6 cellular contexts compared by ENCODE assay signal in genomic region chr11:65047581-65048422, GRCh38. TPM values are rescaled to one million over a fixed set of nuclear protein-coding genes. Genes with fewer than 3 reads are reported as not detected.
DNase-seq lines count a peak whose midpoint lies in the region; ATAC-seq, FAIRE-seq and TF ChIP-seq lines count a peak whose summit lies in the region.

No MANE protein-coding gene starts in this region.

- peaks cover 21 to 23% of the 10 kb centered on the region in 2 experiments for H3K4me1 ChIP-seq in neutrophil (ENCODE audit: control insufficient read depth in 1 of 2, insufficient read depth in 1 of 2, low read depth in 1 of 2, low read length in 1 of 2)

- in situ Hi-C loops in GM13977 (cut with MboI; ENCODE audit: low pct_unique_long_range_greater_than_20kb, low sequenced_read_pairs, unreplicated experiment): no loop called here

- DNase-seq in GM13977 (ENCODE audit: low spot score) (peak; percentile 65), bronchial epithelial cell (ENCODE audit: low read depth) (no peak)

- no peaks in the 10 kb centered on the region for H3K9me3 ChIP-seq in neutrophil

- H3K4me3 ChIP-seq in bronchial epithelial cell (ENCODE audit: low read depth, low read length): peak overlapping the region; percentile 42
- peak overlapping the region; percentile 56 to 64 for H3K4me3 ChIP-seq in neutrophil (ENCODE audit: low read depth in 1 of 2, low read length in 1 of 2)

- H3K27me3 ChIP-seq in bronchial epithelial cell (ENCODE audit: control insufficient read depth, insufficient read depth, low read length): no peaks in the 10 kb centered on the region
- H3K27me3 ChIP-seq in neutrophil: peaks cover 5% of the 10 kb centered on the region

- no peak for FAIRE-seq in bronchial epithelial cell (lab: Jason Lieb, UNC)

- ATAC-seq in GM21786 (IDR thresholded peaks at IDR 0.05; ENCODE audit: unreplicated experiment): no peak
- ATAC-seq in GM19463 (IDR thresholded peaks at IDR 0.05; ENCODE audit: unreplicated experiment): no peak
- ATAC-seq in GM21367 (IDR thresholded peaks at IDR 0.05; ENCODE audit: unreplicated experiment): no peak

- TF ChIP-seq CTCF in GM13977 (IDR thresholded peaks at IDR 0.05; ENCODE audit: extremely low read depth, insufficient read depth, missing control alignments) (no peak), bronchial epithelial cell (IDR thresholded peaks at IDR 0.05; ENCODE audit: insufficient read depth, low read length, severe bottlenecking) (no peak), neutrophil (IDR thresholded peaks at IDR 0.05) (no peak)

- H3K36me3 ChIP-seq in bronchial epithelial cell (ENCODE audit: control insufficient read depth, insufficient read depth, low read length): no peaks in the 10 kb centered on the region
- no peaks in the 10 kb centered on the region for H3K36me3 ChIP-seq in neutrophil

- peak overlapping the region; percentile 7 for H3K27ac ChIP-seq in neutrophil

RNA-seq across cellular contexts. Expression of gene SAC3D1, which starts 6.8 kb away (rescaled TPM):
- total RNA-seq in bronchial epithelial cell: 10.4 and 15.5 TPM in 2 replicates

RNA-seq across cellular contexts. Expression of gene NAALADL1, which starts 10.6 kb away (rescaled TPM):
- total RNA-seq in bronchial epithelial cell: 16.6 and 22.7 TPM in 2 replicates

RNA-seq across cellular contexts. Expression of gene SNX15, which starts 20.6 kb away (rescaled TPM):
- total RNA-seq in bronchial epithelial cell: 15.5 and 18.1 TPM in 2 replicates

RNA-seq across cellular contexts. Expression of gene ARL2, which starts 33.8 kb away (rescaled TPM):
- 71.0 and 76.1 TPM in 2 replicates for total RNA-seq in bronchial epithelial cell

RNA-seq across cellular contexts. Expression of gene CDCA5, which starts 36.0 kb away (rescaled TPM):
- total RNA-seq in bronchial epithelial cell: 0.26 and 0.53 TPM in 2 replicates
